15 cellular contexts compared by ENCODE assay signal in genomic region chr1:2308844-2309243, GRCh38.
DNase-seq lines count a peak whose midpoint lies in the region; ATAC-seq and TF ChIP-seq lines count a peak whose summit lies in the region.
"Had no signal": no experiment of that assay in that cellular context is flagged by ENCODE, and none has a peak within 500 bp of the region (broad histone marks: within the 10 kb centered on the region; RNA-seq: fewer than 3 reads in every experiment).

No MANE protein-coding gene starts in this region.

- H3K4me3 ChIP-seq in naive thymus-derived CD4-positive, alpha-beta T cell (ENCODE audit: low read length): no peak overlapping the region
- H3K4me3 ChIP-seq in mucosa of descending colon: no peak overlapping the region

- peak overlapping the region; percentile 58 for H3K27ac Mint-ChIP-seq in activated naive CD8-positive, alpha-beta T cell treated with anti-CD3 and anti-CD28 coated beads for 36 hours
- no peak overlapping the region for H3K27ac Mint-ChIP-seq in activated naive CD8-positive, alpha-beta T cell treated with anti-CD3 and anti-CD28 coated beads, Interleukin-2, amount 50 U/mL, for 24 hours
- H3K27ac Mint-ChIP-seq in WTC11: peak overlapping the region; percentile 55
- H3K27ac Mint-ChIP-seq in naive thymus-derived CD4-positive, alpha-beta T cell: peak overlapping the region in 6 of 9 donors; percentile 7 to 84 (median 68)

- no peaks in the 10 kb centered on the region for H3K9me3 ChIP-seq in naive thymus-derived CD4-positive, alpha-beta T cell (ENCODE audit: control insufficient read depth in 2 of 3, low read length in 3 of 3)
- no peaks in the 10 kb centered on the region for H3K9me3 ChIP-seq in mucosa of descending colon

- no peak for ATAC-seq in activated naive CD8-positive, alpha-beta T cell treated with anti-CD3 and anti-CD28 coated beads, Interleukin-2, amount 50 U/mL, for 24 hours
- ATAC-seq in WTC11 (no peak), HG02763 (IDR thresholded peaks at IDR 0.05; ENCODE audit: unreplicated experiment) (no peak), mucosa of descending colon (no peak)
- ATAC-seq in naive thymus-derived CD4-positive, alpha-beta T cell: no peak
- no peak for ATAC-seq in activated T-cell treated with anti-CD3 and anti-CD28 coated beads, Interleukin-2, amount 50 U/mL, for 4 hours
- ATAC-seq: PC-3 had no signal

- H3K36me3 Mint-ChIP-seq in activated naive CD8-positive, alpha-beta T cell treated with anti-CD3 and anti-CD28 coated beads for 36 hours: peaks cover 11% of the 10 kb centered on the region
- peaks cover 13% of the 10 kb centered on the region for H3K36me3 Mint-ChIP-seq in activated naive CD8-positive, alpha-beta T cell treated with anti-CD3 and anti-CD28 coated beads, Interleukin-2, amount 50 U/mL, for 24 hours (ENCODE audit: low read depth)
- peaks cover 20% of the 10 kb centered on the region for H3K36me3 Mint-ChIP-seq in WTC11
- peaks cover 8 to 31% (median 15%) of the 10 kb centered on the region in 5 donors for H3K36me3 Mint-ChIP-seq in naive thymus-derived CD4-positive, alpha-beta T cell
- peaks cover 27% of the 10 kb centered on the region for H3K36me3 Mint-ChIP-seq in activated T-cell treated with anti-CD3 and anti-CD28 coated beads, Interleukin-2, amount 50 U/mL, for 4 hours (ENCODE audit: insufficient read depth)

- no peak for DNase-seq in activated naive CD8-positive, alpha-beta T cell treated with anti-CD3 and anti-CD28 coated beads for 36 hours
- DNase-seq in activated naive CD8-positive, alpha-beta T cell treated with anti-CD3 and anti-CD28 coated beads, Interleukin-2, amount 50 U/mL, for 24 hours: no peak
- DNase-seq in WTC11 (ENCODE audit: low spot score) (no peak), mucosa of descending colon (no peak), NCI-H1694 treated with DMSO at 0.1 percent for 48 hours (lab: John Stamatoyannopoulos, UW) (no peak)
- no peak for DNase-seq in naive thymus-derived CD4-positive, alpha-beta T cell
- no peak for DNase-seq in activated T-cell treated with anti-CD3 and anti-CD28 coated beads, Interleukin-2, amount 50 U/mL, for 4 hours
- DNase-seq: DMS 273 treated with DMSO at 0.1 percent for 48 hours, NCI-H1092, NCI-H2107, NCI-H226, NCI-H69, PC-3 had no signal

- H3K9me3 Mint-ChIP-seq in activated naive CD8-positive, alpha-beta T cell treated with anti-CD3 and anti-CD28 coated beads for 36 hours: no peaks in the 10 kb centered on the region
- H3K9me3 Mint-ChIP-seq in activated naive CD8-positive, alpha-beta T cell treated with anti-CD3 and anti-CD28 coated beads, Interleukin-2, amount 50 U/mL, for 24 hours: no peaks in the 10 kb centered on the region
- H3K9me3 Mint-ChIP-seq in WTC11: no peaks in the 10 kb centered on the region
- H3K9me3 Mint-ChIP-seq in naive thymus-derived CD4-positive, alpha-beta T cell: no peaks in the 10 kb centered on the region
- no peaks in the 10 kb centered on the region for H3K9me3 Mint-ChIP-seq in activated T-cell treated with anti-CD3 and anti-CD28 coated beads, Interleukin-2, amount 50 U/mL, for 4 hours

- H3K4me3 Mint-ChIP-seq in activated naive CD8-positive, alpha-beta T cell treated with anti-CD3 and anti-CD28 coated beads for 36 hours: no peak overlapping the region
- H3K4me3 Mint-ChIP-seq in activated naive CD8-positive, alpha-beta T cell treated with anti-CD3 and anti-CD28 coated beads, Interleukin-2, amount 50 U/mL, for 24 hours: no peak overlapping the region
- H3K4me3 Mint-ChIP-seq in WTC11: no peak overlapping the region
- H3K4me3 Mint-ChIP-seq in naive thymus-derived CD4-positive, alpha-beta T cell: no peak overlapping the region
- H3K4me3 Mint-ChIP-seq in activated T-cell treated with anti-CD3 and anti-CD28 coated beads, Interleukin-2, amount 50 U/mL, for 4 hours: no peak overlapping the region

- peak overlapping the region; percentile 29 for H3K27ac ChIP-seq in naive thymus-derived CD4-positive, alpha-beta T cell (ENCODE audit: low read depth, low read length)
- H3K27ac ChIP-seq: KMS-11 had no signal

- peaks cover 0 to 52% (median 13%) of the 10 kb centered on the region in 3 experiments for H3K36me3 ChIP-seq in naive thymus-derived CD4-positive, alpha-beta T cell (ENCODE audit: control insufficient read depth in 2 of 3, insufficient read depth in 3 of 3, low read length in 3 of 3)
- H3K36me3 ChIP-seq in mucosa of descending colon (ENCODE audit: low read depth): peaks cover 10% of the 10 kb centered on the region

- POLR2A ChIA-PET in WTC11 (lab: Charles Lee): interaction anchor here (0.6 kb wide), 1 partner anchor 87 kb away, joined by 4 read pairs; no protein-coding TSS in a partner anchor
- POLR2A ChIA-PET in naive thymus-derived CD4-positive, alpha-beta T cell (lab: Charles Lee): interaction anchor here (0.8 to 1.2 kb wide), 3 partner anchors 17 to 85 kb away, joined by 3 read pairs; no protein-coding TSS in a partner anchor

- CTCF ChIA-PET in WTC11 (lab: Charles Lee): interaction anchor here (0.7 to 1.0 kb wide), 2 partner anchors 134 to 229 kb away, joined by 3 read pairs; no protein-coding TSS in a partner anchor
- CTCF ChIA-PET in naive thymus-derived CD4-positive, alpha-beta T cell (lab: Charles Lee): no interaction called here

- H3K4me1 Mint-ChIP-seq in activated naive CD8-positive, alpha-beta T cell treated with anti-CD3 and anti-CD28 coated beads for 36 hours: peaks cover 2% of the 10 kb centered on the region
- H3K4me1 Mint-ChIP-seq in activated naive CD8-positive, alpha-beta T cell treated with anti-CD3 and anti-CD28 coated beads, Interleukin-2, amount 50 U/mL, for 24 hours: peaks cover 15% of the 10 kb centered on the region
- peaks cover 7% of the 10 kb centered on the region; the same call in 1 of the 2 replicates for H3K4me1 Mint-ChIP-seq in WTC11
- H3K4me1 Mint-ChIP-seq in naive thymus-derived CD4-positive, alpha-beta T cell: peaks cover 5 to 17% (median 8%) of the 10 kb centered on the region in 7 donors
- peaks cover 6% of the 10 kb centered on the region for H3K4me1 Mint-ChIP-seq in activated T-cell treated with anti-CD3 and anti-CD28 coated beads, Interleukin-2, amount 50 U/mL, for 4 hours (ENCODE audit: low read depth)

- TF ChIP-seq CTCF in WTC11 (IDR thresholded peaks at IDR 0.05) (no peak), mucosa of descending colon (IDR thresholded peaks at IDR 0.05) (no peak)

- intact Hi-C loops in naive thymus-derived CD4-positive, alpha-beta T cell (cut with micrococcal nuclease): no loop called here
- intact Hi-C loops in mucosa of descending colon (cut with DNase I, micrococcal nuclease): no loop called here

- H3K27me3 Mint-ChIP-seq in activated naive CD8-positive, alpha-beta T cell treated with anti-CD3 and anti-CD28 coated beads for 36 hours: no peaks in the 10 kb centered on the region
- H3K27me3 Mint-ChIP-seq in activated naive CD8-positive, alpha-beta T cell treated with anti-CD3 and anti-CD28 coated beads, Interleukin-2, amount 50 U/mL, for 24 hours: no peaks in the 10 kb centered on the region
- H3K27me3 Mint-ChIP-seq in WTC11 (ENCODE audit: low read depth): no peaks in the 10 kb centered on the region
- no peaks in the 10 kb centered on the region for H3K27me3 Mint-ChIP-seq in naive thymus-derived CD4-positive, alpha-beta T cell
- H3K27me3 Mint-ChIP-seq in activated T-cell treated with anti-CD3 and anti-CD28 coated beads, Interleukin-2, amount 50 U/mL, for 4 hours (ENCODE audit: low read depth): no peaks in the 10 kb centered on the region

- H3K4me1 ChIP-seq in naive thymus-derived CD4-positive, alpha-beta T cell (ENCODE audit: control insufficient read depth in 2 of 2, insufficient read depth in 2 of 2, low read length in 2 of 2): peaks cover 13 to 20% of the 10 kb centered on the region in 2 donors
- peaks cover 22% of the 10 kb centered on the region for H3K4me1 ChIP-seq in mucosa of descending colon (ENCODE audit: low read depth)

- H3K27me3 ChIP-seq in naive thymus-derived CD4-positive, alpha-beta T cell (ENCODE audit: control insufficient read depth in 2 of 2, insufficient read depth in 2 of 2, low read length in 2 of 2): no peaks in the 10 kb centered on the region

TF ChIP-seq in WTC11, 78 proteins besides CTCF, POLR2A, EP300 and RAD21 (continues in another document):
- TF ChIP-seq ZNF425 (CRISPR knock-in tag; conservative IDR thresholded peaks at IDR 0.05) (no peak), GTF2I (CRISPR knock-in tag; conservative IDR thresholded peaks at IDR 0.05) (no peak), ATF1 (CRISPR knock-in tag; IDR thresholded peaks at IDR 0.05) (no peak), TEAD4 (CRISPR knock-in tag; IDR thresholded peaks at IDR 0.05) (no peak)
- TF ChIP-seq, protein P1, sequence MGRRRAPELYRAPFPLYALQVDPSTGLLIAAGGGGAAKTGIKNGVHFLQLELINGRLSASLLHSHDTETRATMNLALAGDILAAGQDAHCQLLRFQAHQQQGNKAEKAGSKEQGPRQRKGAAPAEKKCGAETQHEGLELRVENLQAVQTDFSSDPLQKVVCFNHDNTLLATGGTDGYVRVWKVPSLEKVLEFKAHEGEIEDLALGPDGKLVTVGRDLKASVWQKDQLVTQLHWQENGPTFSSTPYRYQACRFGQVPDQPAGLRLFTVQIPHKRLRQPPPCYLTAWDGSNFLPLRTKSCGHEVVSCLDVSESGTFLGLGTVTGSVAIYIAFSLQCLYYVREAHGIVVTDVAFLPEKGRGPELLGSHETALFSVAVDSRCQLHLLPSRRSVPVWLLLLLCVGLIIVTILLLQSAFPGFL (CRISPR knock-in tag; IDR thresholded peaks at IDR 0.05; ENCODE audit: borderline replicate concordance): no peak
